19 cellular contexts compared by ENCODE assay signal in the genomic region with DNA sequence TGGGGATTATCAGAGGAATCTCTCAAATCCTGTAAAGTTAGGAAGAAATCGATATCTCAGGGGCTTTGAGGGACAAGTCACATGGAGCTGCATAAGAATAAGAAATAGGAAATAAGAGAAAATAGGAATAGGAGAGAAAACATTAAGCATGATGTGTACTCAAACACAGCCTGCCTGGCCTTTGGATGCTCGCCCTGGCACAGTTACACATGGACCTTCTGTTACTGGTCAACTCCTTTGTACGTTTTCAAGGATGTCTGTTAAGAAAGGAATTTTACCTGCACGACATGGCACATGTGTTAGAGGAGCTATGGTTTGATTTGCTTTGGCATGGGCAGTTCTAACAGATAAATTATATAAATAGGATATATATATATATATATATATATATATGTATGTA.
A peak's percentile ranks its signal among the peaks of the same experiment; 100 is the strongest.
DNase-seq lines count a peak whose midpoint lies in the region; ATAC-seq and TF ChIP-seq lines count a peak whose summit lies in the region.
"Had no signal": no experiment of that assay in that cellular context is flagged by ENCODE, and none has a peak within 500 bp of the region (broad histone marks: within the 10 kb centered on the region; RNA-seq: fewer than 3 reads in every experiment).

No MANE protein-coding gene starts in this region.

- H3K27me3 ChIP-seq in psoas muscle (ENCODE audit: insufficient read depth in 3 of 3, low read length in 2 of 3): no peaks in the 10 kb centered on the region
- H3K27me3 ChIP-seq: BLaER1 treated with 17β-estradiol and CSF1 and Interleukin-3, amounts not matched to agents 10 nM and 100 nM had no signal

- DNase-seq in DMS 273 (lab: John Stamatoyannopoulos, UW; ENCODE audit: unreplicated experiment) (peak; percentile 7), DMS 273 treated with DMSO at 0.1 percent for 48 hours (lab: John Stamatoyannopoulos, UW) (no peak), G401 (ENCODE audit: low spot score) (peak; percentile 86), NCI-H69 (lab: John Stamatoyannopoulos, UW) (peak; percentile 57), cerebellum (ENCODE audit: low spot score) (peak; percentile 30), psoas muscle (no peak)
- DNase-seq: AML-193; Caco-2; Calu3; CD4-positive, alpha-beta T cell; CD8-positive, alpha-beta T cell; DMS79 treated with DMSO at 0.1 percent for 48 hours; GDM1 had no signal

- H3K4me1 ChIP-seq in psoas muscle: no peaks in the 10 kb centered on the region
- H3K4me1 ChIP-seq: A549; BLaER1 treated with 17β-estradiol and CSF1 and Interleukin-3, amounts not matched to agents 10 nM and 100 nM; Caco-2 had no signal

- no peak overlapping the region for H3K4me3 ChIP-seq in psoas muscle
- H3K4me3 ChIP-seq: A549; BLaER1 treated with 17β-estradiol and CSF1 and Interleukin-3, amounts not matched to agents 10 nM and 100 nM; GM12878 had no signal

- H3K36me3 ChIP-seq in psoas muscle (ENCODE audit: insufficient read depth in 1 of 2, low read depth in 1 of 2): no peaks in the 10 kb centered on the region
- H3K36me3 ChIP-seq: BLaER1 treated with 17β-estradiol and CSF1 and Interleukin-3, amounts not matched to agents 10 nM and 100 nM had no signal

- H3K9me3 ChIP-seq in psoas muscle: no peaks in the 10 kb centered on the region
- H3K9me3 ChIP-seq: A549; BLaER1 treated with 17β-estradiol and CSF1 and Interleukin-3, amounts not matched to agents 10 nM and 100 nM; Caco-2 had no signal

- in situ Hi-C loops in G401 (cut with HindIII; ENCODE audit: low sequenced_read_pairs): no loop called here

- 66 to 72% (median 71%) methylated on average over 4 of the region's 4 CpGs for WGBS in psoas muscle, 3 donors

- no peak for TF ChIP-seq CTCF in psoas muscle (IDR thresholded peaks at IDR 0.05)

- intact Hi-C loops in psoas muscle (cut with DNase I): no loop called here

- no peak overlapping the region for H3K27ac ChIP-seq in psoas muscle
- H3K27ac ChIP-seq: 22Rv1; A549; BLaER1 treated with 17β-estradiol and CSF1 and Interleukin-3, amounts not matched to agents 10 nM and 100 nM; C4-2B had no signal

- no peak for ATAC-seq in psoas muscle
- no peak for ATAC-seq in GM18498 (IDR thresholded peaks at IDR 0.05; ENCODE audit: unreplicated experiment)
- ATAC-seq: A549; CD8-positive, alpha-beta T cell; GM12878 had no signal

Comparison
In these comparisons a context has a peak if more than half of its experiments do, and no peak if none do; other contexts are left out.
1. DNase-seq: peak in DMS 273 (single experiment), G401 (single experiment), NCI-H69 (single experiment) and cerebellum (single experiment); none in DMS 273 treated with DMSO at 0.1 percent for 48 hours (single experiment) and psoas muscle (0 of 2).